Comparison of ENCODE assay signal across 17 cellular contexts in the genomic region with DNA sequence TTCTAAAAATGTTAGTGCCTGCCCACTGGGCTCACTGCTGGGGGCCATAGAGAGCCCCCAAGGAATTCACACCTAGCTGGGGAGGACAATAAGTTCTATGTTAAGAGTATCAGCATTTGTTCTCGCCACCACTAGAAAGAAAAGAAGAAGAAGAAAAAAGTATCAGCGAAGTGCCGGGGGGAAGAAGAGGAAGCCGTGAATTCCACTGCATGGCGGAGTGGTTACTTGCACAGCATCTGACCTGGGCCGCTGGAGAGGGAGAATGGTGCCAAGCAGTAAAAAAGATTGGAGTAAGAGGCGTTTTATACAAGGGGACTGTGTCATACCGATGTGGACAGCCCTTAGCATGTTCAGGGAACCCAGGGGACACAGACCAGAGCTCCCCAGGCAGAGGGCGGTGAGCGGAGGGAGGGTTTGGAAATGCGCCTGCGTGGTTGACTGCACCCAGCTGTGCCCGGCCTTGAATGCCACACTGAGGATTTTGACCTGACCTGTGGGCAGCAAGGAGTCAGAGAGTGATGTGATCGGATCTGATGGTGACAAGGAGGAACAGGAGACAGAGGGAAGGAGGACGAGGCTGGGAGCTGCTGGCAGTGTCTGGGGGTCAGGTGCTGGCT. TPM values are rescaled to one million over a fixed set of nuclear protein-coding genes. Genes with fewer than 3 reads are reported as not detected.
A peak's percentile ranks its signal among the peaks of the same experiment; 100 is the strongest.
DNase-seq lines count a peak whose midpoint lies in the region; ATAC-seq and FAIRE-seq lines count a peak whose summit lies in the region.
"Had no signal": no experiment of that assay in that cellular context is flagged by ENCODE, and none has a peak within 500 bp of the region (broad histone marks: within the 10 kb centered on the region; RNA-seq: fewer than 3 reads in every experiment).

No MANE protein-coding gene starts in this region.

- FAIRE-seq in RCC 7860 (lab: Jason Lieb, UNC), result no peak
- FAIRE-seq: HepG2 had no signal

- intact Hi-C loops in activated CD4-positive, alpha-beta T cell treated with anti-CD3 and anti-CD28 coated beads, Interleukin-2, amount 10 ng/mL, durations not matched to agents 24 days and 14 days (cut with micrococcal nuclease), result loop anchor here (10.0 kb wide), 1 partner anchor 114 kb away; no protein-coding TSS in a partner anchor
- intact Hi-C loops in right cardiac atrium (cut with DNase I) (no loop called here), sciatic nerve (cut with DNase I) (no loop called here)

- in situ Hi-C loops in GM23248 (cut with MboI), result no loop called here

- H3K4me3 ChIP-seq in right cardiac atrium (ENCODE audit: low read length) (no peak overlapping the region), GM23248 (no peak overlapping the region)
- H3K4me3 ChIP-seq: HAP-1 had no signal

- H3K9me2 ChIP-seq in GM23248 (ENCODE audit: insufficient read depth), result no peaks in the 10 kb centered on the region

- ATAC-seq in right cardiac atrium (peak; percentile 5 to 13), sciatic nerve (peak; percentile 4)
- ATAC-seq: activated CD4-positive, alpha-beta T cell treated with anti-CD3 and anti-CD28 coated beads for 36 hours had no signal

- CTCF ChIA-PET in activated CD4-positive, alpha-beta T cell treated with anti-CD3 and anti-CD28 coated beads, Interleukin-2, amount 10 ng/mL, durations not matched to agents 7 days and 5 days (lab: Charles Lee), result interaction anchor here (0.6 to 0.7 kb wide), 2 partner anchors 13 to 449 kb away, joined by 3 to 5 read pairs; no protein-coding TSS in a partner anchor

- H3K9me3 ChIP-seq in right cardiac atrium (ENCODE audit: control insufficient read depth, low read length) (no peaks in the 10 kb centered on the region), GM23248 (ENCODE audit: low read depth) (no peaks in the 10 kb centered on the region)
- H3K9me3 ChIP-seq: HAP-1 had no signal

- H2AFZ ChIP-seq in GM23248, result no peak overlapping the region

- H3K27me3 Mint-ChIP-seq in activated CD4-positive, alpha-beta T cell treated with anti-CD3 and anti-CD28 coated beads, Interleukin-2, amount 10 ng/mL, durations not matched to agents 7 days and 5 days, result no peaks in the 10 kb centered on the region
- peaks cover 6% of the 10 kb centered on the region for H3K27me3 Mint-ChIP-seq in activated CD4-positive, alpha-beta T cell treated with anti-CD3 and anti-CD28 coated beads, Interleukin-2, amount 10 ng/mL, durations not matched to agents 24 days and 14 days
- H3K27me3 Mint-ChIP-seq: activated CD4-positive, alpha-beta T cell treated with anti-CD3 and anti-CD28 coated beads for 36 hours had no signal

- H3K4me3 Mint-ChIP-seq in activated CD4-positive, alpha-beta T cell treated with anti-CD3 and anti-CD28 coated beads, Interleukin-2, amount 10 ng/mL, durations not matched to agents 7 days and 5 days, result no peak overlapping the region
- no peak overlapping the region for H3K4me3 Mint-ChIP-seq in activated CD4-positive, alpha-beta T cell treated with anti-CD3 and anti-CD28 coated beads, Interleukin-2, amount 10 ng/mL, durations not matched to agents 24 days and 14 days
- H3K4me3 Mint-ChIP-seq: activated CD4-positive, alpha-beta T cell treated with anti-CD3 and anti-CD28 coated beads for 36 hours; neural crest cell had no signal

- H3K27ac Mint-ChIP-seq in activated CD4-positive, alpha-beta T cell treated with anti-CD3 and anti-CD28 coated beads, Interleukin-2, amount 10 ng/mL, durations not matched to agents 7 days and 5 days, result peak overlapping the region; percentile 37
- H3K27ac Mint-ChIP-seq in activated CD4-positive, alpha-beta T cell treated with anti-CD3 and anti-CD28 coated beads, Interleukin-2, amount 10 ng/mL, durations not matched to agents 24 days and 14 days, result no peak overlapping the region
- H3K27ac Mint-ChIP-seq: activated CD4-positive, alpha-beta T cell treated with anti-CD3 and anti-CD28 coated beads for 36 hours had no signal

- no peaks in the 10 kb centered on the region for H3F3A ChIP-seq in GM23248 (ENCODE audit: insufficient read depth)

- no peaks in the 10 kb centered on the region for H3K79me2 ChIP-seq in GM23248 (ENCODE audit: insufficient read depth)

- POLR2A ChIA-PET in activated CD4-positive, alpha-beta T cell treated with anti-CD3 and anti-CD28 coated beads, Interleukin-2, amount 10 ng/mL, durations not matched to agents 7 days and 5 days (lab: Charles Lee), result no interaction called here

- no peaks in the 10 kb centered on the region for H3K9me3 Mint-ChIP-seq in activated CD4-positive, alpha-beta T cell treated with anti-CD3 and anti-CD28 coated beads, Interleukin-2, amount 10 ng/mL, durations not matched to agents 7 days and 5 days
- no peaks in the 10 kb centered on the region for H3K9me3 Mint-ChIP-seq in activated CD4-positive, alpha-beta T cell treated with anti-CD3 and anti-CD28 coated beads, Interleukin-2, amount 10 ng/mL, durations not matched to agents 24 days and 14 days
- H3K9me3 Mint-ChIP-seq: neural crest cell had no signal

- WGBS in right cardiac atrium, result 62% methylated on average over 15 of the region's 15 CpGs
- 88% methylated on average over 14 to 15 of the region's 15 CpGs for WGBS in GM23248 (ENCODE audit: low coverage in 1 of 2, low lambda C conversion rate in 2 of 2, missing lambda C conversion rate in 2 of 2), 2 experiments

- H3K36me3 ChIP-seq in GM23248 (ENCODE audit: low read depth), result no peaks in the 10 kb centered on the region
- H3K36me3 ChIP-seq: HAP-1 had no signal

- H3K4me1 Mint-ChIP-seq in activated CD4-positive, alpha-beta T cell treated with anti-CD3 and anti-CD28 coated beads, Interleukin-2, amount 10 ng/mL, durations not matched to agents 7 days and 5 days, result peaks cover 68% of the 10 kb centered on the region
- H3K4me1 Mint-ChIP-seq in activated CD4-positive, alpha-beta T cell treated with anti-CD3 and anti-CD28 coated beads, Interleukin-2, amount 10 ng/mL, durations not matched to agents 24 days and 14 days, result peaks cover 39% of the 10 kb centered on the region

- H3K4me1 ChIP-seq in right cardiac atrium (ENCODE audit: control insufficient read depth, insufficient read depth, low read length) (peaks cover 5% of the 10 kb centered on the region), GM23248 (ENCODE audit: insufficient read depth) (no peaks in the 10 kb centered on the region)
- H3K4me1 ChIP-seq: HAP-1 had no signal

- H4K20me1 ChIP-seq in GM23248 (ENCODE audit: insufficient read depth), result no peaks in the 10 kb centered on the region

- DNase-seq in activated CD4-positive, alpha-beta T cell treated with anti-CD3 and anti-CD28 coated beads, Interleukin-2, amount 10 ng/mL, durations not matched to agents 7 days and 5 days, result no peak
- DNase-seq in activated CD4-positive, alpha-beta T cell treated with anti-CD3 and anti-CD28 coated beads, Interleukin-2, amount 10 ng/mL, durations not matched to agents 24 days and 14 days, result no peak
- DNase-seq in NOMO-1 treated with DMSO at 0.1 percent for 48 hours (lab: John Stamatoyannopoulos, UW; ENCODE audit: unreplicated experiment) (peak; percentile 48), right cardiac atrium (no peak), sciatic nerve (ENCODE audit: low spot score) (no peak), GM23248 (no peak), RCC 7860 (ENCODE audit: low spot score) (no peak), UCSD-AML1 (lab: John Stamatoyannopoulos, UW; ENCODE audit: unreplicated experiment) (no peak)
- DNase-seq: activated CD4-positive, alpha-beta T cell treated with anti-CD3 and anti-CD28 coated beads for 36 hours; activated gamma-delta T cell treated with Interleukin-2 at 50 U/mL for 16 hours; DMS53; NCI-H1694 treated with DMSO at 0.1 percent for 48 hours; NCI-H748 treated with DMSO at 0.1 percent for 48 hours; stimulated activated CD8-positive, alpha-beta memory T cell treated with anti-CD3 and anti-CD28 coated beads, Interleukin-4, amount 100 ng/mL, for 48 hours had no signal

- H3K27ac ChIP-seq in right cardiac atrium (ENCODE audit: low read length), result no peak overlapping the region
- H3K27ac ChIP-seq in GM23248, result no peak overlapping the region

- no peaks in the 10 kb centered on the region for H3K27me3 ChIP-seq in right cardiac atrium (ENCODE audit: control insufficient read depth, insufficient read depth)
- no peaks in the 10 kb centered on the region; the same call in none of the 2 replicates for H3K27me3 ChIP-seq in GM23248 (replicated peaks; ENCODE audit: insufficient read depth)

- H3K9ac ChIP-seq in GM23248, result no peak overlapping the region

- H3K4me2 ChIP-seq in GM23248 (ENCODE audit: unreplicated experiment), result no peak overlapping the region

- H3K36me3 Mint-ChIP-seq in activated CD4-positive, alpha-beta T cell treated with anti-CD3 and anti-CD28 coated beads, Interleukin-2, amount 10 ng/mL, durations not matched to agents 7 days and 5 days (ENCODE audit: low read depth), result peaks cover 1% of the 10 kb centered on the region
- no peaks in the 10 kb centered on the region for H3K36me3 Mint-ChIP-seq in activated CD4-positive, alpha-beta T cell treated with anti-CD3 and anti-CD28 coated beads, Interleukin-2, amount 10 ng/mL, durations not matched to agents 24 days and 14 days (ENCODE audit: low read depth)

RNA-seq across cellular contexts. Expression of gene PLXDC1, which starts 52.9 kb away (rescaled TPM):
- 1 to 10 TPM; 6.0 to 6.3 TPM for total RNA-seq in activated CD4-positive, alpha-beta T cell treated with anti-CD3 and anti-CD28 coated beads, Interleukin-2, amount 10 ng/mL, durations not matched to agents 7 days and 5 days
- 0.16 and 0.43 TPM in 2 replicates for total RNA-seq in activated CD4-positive, alpha-beta T cell treated with anti-CD3 and anti-CD28 coated beads, Interleukin-2, amount 10 ng/mL, durations not matched to agents 24 days and 14 days
- total RNA-seq in right cardiac atrium (10 to 100 TPM in 1 of 4 donors, 1 to 10 TPM in 3; 4.4 to 14.6 (median 5.8) TPM), sciatic nerve (36.4 TPM)
- polyA plus RNA-seq in right cardiac atrium (13.0 TPM), GM23248 (2016; fragmentation: Nextera tagmentation; extraction: Ambion mirVana) (0.24 and 0.71 TPM in 2 replicates)
- not detected in 2 replicates for total RNA-seq in GM23248 (2014; rRNA removed; shearing (Covaris generic))
- total RNA-seq: HepG2 had no signal
- polyA plus RNA-seq: HepG2 had no signal
